Comparison of ENCODE assay signal across 1 cellular context in genomic region chr2:101185085-101185484, GRCh38.
TF ChIP-seq lines count a peak whose summit lies in the region.

No MANE protein-coding gene starts in this region.

TF ChIP-seq in HepG2, 621 proteins besides CTCF, POLR2A, EP300 and RAD21:
- TF ChIP-seq ZSCAN25 (CRISPR knock-in tag; IDR thresholded peaks at IDR 0.05) (no peak), GLI4 (CRISPR knock-in tag; IDR thresholded peaks at IDR 0.05; ENCODE audit: borderline replicate concordance) (no peak), THAP9 (CRISPR knock-in tag; IDR thresholded peaks at IDR 0.05; ENCODE audit: borderline replicate concordance) (no peak), ZNF441 (CRISPR knock-in tag; IDR thresholded peaks at IDR 0.05; ENCODE audit: borderline replicate concordance) (no peak), KDM5A (IDR thresholded peaks at IDR 0.05; ENCODE audit: borderline replicate concordance, low read length) (no peak), GMEB2 (CRISPR knock-in tag; IDR thresholded peaks at IDR 0.05; ENCODE audit: low read depth) (no peak), ZNF605 (CRISPR knock-in tag; IDR thresholded peaks at IDR 0.05) (no peak), DNMT1 (CRISPR knock-in tag; IDR thresholded peaks at IDR 0.05) (no peak), BCL3 (CRISPR knock-in tag; IDR thresholded peaks at IDR 0.05) (no peak), ETS1 (CRISPR knock-in tag; IDR thresholded peaks at IDR 0.05) (no peak)
